ENCODE assay signal across 8 cellular contexts in the genomic region with DNA sequence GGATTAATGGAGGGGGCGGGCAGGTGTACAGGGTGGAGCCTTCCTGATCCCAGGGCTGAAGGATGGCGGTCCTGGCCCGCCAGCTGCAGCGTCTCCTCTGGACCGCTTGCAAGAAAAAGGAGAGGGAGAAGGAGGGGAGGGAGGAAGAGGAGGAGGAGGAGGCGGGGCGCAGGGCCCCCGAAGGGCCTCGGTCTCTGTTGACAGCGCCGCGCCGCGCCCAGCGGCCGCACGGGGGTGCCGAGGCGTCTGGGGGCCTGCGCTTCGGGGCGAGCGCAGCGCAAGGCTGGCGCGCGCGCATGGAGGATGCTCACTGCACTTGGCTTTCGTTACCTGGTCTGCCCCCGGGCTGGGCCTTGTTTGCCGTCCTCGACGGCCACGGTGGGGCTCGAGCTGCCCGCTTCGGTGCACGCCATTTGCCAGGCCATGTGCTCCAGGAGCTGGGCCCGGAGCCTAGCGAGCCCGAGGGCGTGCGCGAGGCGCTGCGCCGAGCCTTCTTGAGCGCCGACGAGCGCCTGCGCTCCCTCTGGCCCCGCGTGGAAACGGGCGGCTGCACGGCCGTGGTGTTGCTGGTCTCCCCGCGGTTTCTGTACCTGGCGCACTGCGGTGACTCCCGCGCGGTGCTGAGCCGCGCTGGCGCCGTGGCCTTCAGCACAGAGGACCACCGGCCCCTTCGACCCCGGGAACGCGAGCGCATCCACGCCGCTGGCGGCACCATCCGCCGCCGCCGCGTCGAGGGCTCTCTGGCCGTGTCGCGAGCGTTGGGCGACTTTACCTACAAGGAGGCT. TPM values are rescaled to one million over a fixed set of nuclear protein-coding genes. Genes with fewer than 3 reads are reported as not detected.
DNase-seq lines count a peak whose midpoint lies in the region; ATAC-seq and TF ChIP-seq lines count a peak whose summit lies in the region.

A gene with protein sequence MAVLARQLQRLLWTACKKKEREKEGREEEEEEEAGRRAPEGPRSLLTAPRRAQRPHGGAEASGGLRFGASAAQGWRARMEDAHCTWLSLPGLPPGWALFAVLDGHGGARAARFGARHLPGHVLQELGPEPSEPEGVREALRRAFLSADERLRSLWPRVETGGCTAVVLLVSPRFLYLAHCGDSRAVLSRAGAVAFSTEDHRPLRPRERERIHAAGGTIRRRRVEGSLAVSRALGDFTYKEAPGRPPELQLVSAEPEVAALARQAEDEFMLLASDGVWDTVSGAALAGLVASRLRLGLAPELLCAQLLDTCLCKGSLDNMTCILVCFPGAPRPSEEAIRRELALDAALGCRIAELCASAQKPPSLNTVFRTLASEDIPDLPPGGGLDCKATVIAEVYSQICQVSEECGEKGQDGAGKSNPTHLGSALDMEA (plus strand): TSS at position 33 of the 785 bp plus-strand sequence. CDS start 30 bp downstream, at position 63.

- no peak within 1 kb of the TSS for H3K27ac ChIP-seq in A673 (ENCODE audit: low read depth, low read length, poor library complexity, severe bottlenecking)
- H3K27ac ChIP-seq in HCT116 (ENCODE audit: low read depth, low read length) = peak within 1 kb of the TSS; percentile 30; the same call in 1 of the 2 replicates
- no peak within 1 kb of the TSS for H3K27ac ChIP-seq in subcutaneous abdominal adipose tissue (ENCODE audit: low read depth, low read length)

- H3K4me3 ChIP-seq in A673 (ENCODE audit: low read depth, low read length, poor library complexity, severe bottlenecking) = peak within 1 kb of the TSS; percentile 67
- peak within 1 kb of the TSS; percentile 37 to 64 for H3K4me3 ChIP-seq in HCT116 (replicated peaks in 1 of 2; ENCODE audit: low read depth in 1 of 2, low read length in 2 of 2)
- peak within 1 kb of the TSS; percentile 25 to 39 for H3K4me3 ChIP-seq in cardiac fibroblast (replicated peaks in 1 of 2; ENCODE audit: low read depth in 2 of 2, low read length in 2 of 2)
- peak within 1 kb of the TSS; percentile 5 to 62 (median 56) for H3K4me3 ChIP-seq in subcutaneous abdominal adipose tissue (ENCODE audit: low read depth in 1 of 5, low read length in 5 of 5)

- H3K4me1 ChIP-seq in A673 (ENCODE audit: insufficient read depth, low read length, poor library complexity, severe bottlenecking) = peaks cover 16% of the 10 kb centered on the region
- H3K4me1 ChIP-seq in HCT116 (ENCODE audit: control insufficient read depth in 1 of 2, insufficient read depth in 2 of 2, low read length in 2 of 2) = peaks cover 22 to 40% of the 10 kb centered on the region in 2 experiments
- H3K4me1 ChIP-seq in subcutaneous abdominal adipose tissue (ENCODE audit: control insufficient read depth in 5 of 5, insufficient read depth in 5 of 5, low read length in 5 of 5) = peaks cover 0 to 52% (median 35%) of the 10 kb centered on the region in 5 donors

- no peaks in the 10 kb centered on the region for H3K9me2 ChIP-seq in HCT116 (ENCODE audit: insufficient read depth)

- H3K36me3 ChIP-seq in A673 (ENCODE audit: insufficient read depth, low read length, poor library complexity, severe bottlenecking) (no peaks in the 10 kb centered on the region), HCT116 (ENCODE audit: control insufficient read depth in 1 of 2, insufficient read depth in 2 of 2, low read length in 2 of 2) (no peaks in the 10 kb centered on the region), subcutaneous abdominal adipose tissue (ENCODE audit: control insufficient read depth in 5 of 5, insufficient read depth in 5 of 5, low read length in 5 of 5) (no peaks in the 10 kb centered on the region)

- H3K9me3 Mint-ChIP-seq in memory B cell = peaks cover 2% of the 10 kb centered on the region

- H3K9me3 ChIP-seq in A673 (ENCODE audit: low read depth, low read length, poor library complexity, severe bottlenecking) (no peaks in the 10 kb centered on the region), HCT116 (ENCODE audit: control insufficient read depth in 1 of 2, insufficient read depth in 1 of 2, low read depth in 1 of 2, low read length in 2 of 2) (no peaks in the 10 kb centered on the region), subcutaneous abdominal adipose tissue (ENCODE audit: control insufficient read depth in 5 of 5, low read length in 5 of 5) (no peaks in the 10 kb centered on the region)

- H4K20me1 ChIP-seq in HCT116 (ENCODE audit: insufficient read depth) = no peaks in the 10 kb centered on the region

- H3K27me3 ChIP-seq in A673 (replicated peaks; ENCODE audit: insufficient read depth, low read depth, low read length, poor library complexity) (no peaks in the 10 kb centered on the region), HCT116 (ENCODE audit: insufficient read depth, low read length) (peaks cover 10% of the 10 kb centered on the region; the same call in 1 of the 2 replicates), subcutaneous abdominal adipose tissue (ENCODE audit: control insufficient read depth in 5 of 5, insufficient read depth in 4 of 5, low read length in 5 of 5) (peaks cover 10 to 30% (median 17%) of the 10 kb centered on the region in 5 donors)

- peak within 1 kb of the TSS; percentile 92 for H3K4me3 Mint-ChIP-seq in memory B cell

- peaks cover 6% of the 10 kb centered on the region for H3K27me3 Mint-ChIP-seq in memory B cell

- H3K4me1 Mint-ChIP-seq in memory B cell = peaks cover 40% of the 10 kb centered on the region

- H3K4me2 ChIP-seq in HCT116 (ENCODE audit: low read length) = peak within 1 kb of the TSS; percentile 94

- no peak for TF ChIP-seq RAD21 in HCT116 (IDR thresholded peaks at IDR 0.05; ENCODE audit: low read depth)

- H3K9ac ChIP-seq in HCT116 (ENCODE audit: low read length) (peak within 1 kb of the TSS; percentile 61), subcutaneous abdominal adipose tissue (ENCODE audit: low read length in 5 of 5) (no peak within 1 kb of the TSS)

- no peak for TF ChIP-seq CTCF in A673 (conservative IDR thresholded peaks at IDR 0.05; ENCODE audit: low read depth, low read length)
- TF ChIP-seq CTCF in HCT116 (IDR thresholded peaks at IDR 0.05 in 2 of 3, conservative IDR thresholded peaks at IDR 0.05 in 1 of 3; ENCODE audit: borderline replicate concordance in 1 of 3, insufficient read depth in 1 of 3, low read depth in 2 of 3, low read length in 2 of 3) = no peak
- TF ChIP-seq CTCF in cardiac fibroblast (IDR thresholded peaks at IDR 0.05; ENCODE audit: low read depth, low read length) = no peak

- no peak for TF ChIP-seq POLR2A in HCT116 (IDR thresholded peaks at IDR 0.05; ENCODE audit: borderline replicate concordance, extremely low read depth, insufficient read depth, insufficient read length)

- peaks cover 5% of the 10 kb centered on the region for H3K36me3 Mint-ChIP-seq in memory B cell

- H3K79me2 ChIP-seq in HCT116 (ENCODE audit: insufficient read depth, low read length) = no peaks in the 10 kb centered on the region

- peak; percentile 68 for DNase-seq in A673 (ENCODE audit: low spot score)
- DNase-seq in HCT116 (ENCODE audit: low read depth, low spot score) = no peak
- DNase-seq in T-helper 22 cell (ENCODE audit: low read depth) = peak; percentile 42
- DNase-seq in cardiac fibroblast (ENCODE audit: low read depth in 2 of 2) = peak in 1 of 2 donors; percentile 28
- peak; percentile 66 to 76 for DNase-seq in memory B cell (ENCODE audit: low spot score in 2 of 2)
- DNase-seq in mucosa of gallbladder (ENCODE audit: low spot score) = no peak

- CTCF ChIA-PET in A673 (lab: Charles Lee) (no interaction called here), HCT116 (lab: Charles Lee) (interaction anchor here (1.2 to 1.4 kb wide), 3 partner anchors 14 to 60 kb away, joined by 3 to 5 read pairs (median 5); no protein-coding TSS in a partner anchor)

- RAD21 ChIA-PET in HCT116 (lab: Charles Lee; ENCODE audit: low non-redundant PET in 1 of 2, low total read pairs in 2 of 2, uncharacterized antibody in 2 of 2, unreplicated experiment in 2 of 2) = no interaction called here

- POLR2A ChIA-PET in A673 (lab: Charles Lee; ENCODE audit: low non-redundant PET) (no interaction called here), HCT116 (lab: Charles Lee) (interaction anchor here (0.9 kb wide), 1 partner anchor 30 kb away, joined by 3 read pairs; no protein-coding TSS in a partner anchor)

- ATAC-seq in HCT116 = no peak
- ATAC-seq in memory B cell (ENCODE audit: low read depth) = peak; percentile 68
- no peak for ATAC-seq in HG02973 (IDR thresholded peaks at IDR 0.05; ENCODE audit: unreplicated experiment)

- BruUV-seq in A673 (replicated peaks; lab: Mats Ljungman, UMichigan) = no TSS peak
- no TSS peak for BruUV-seq in HCT116 (replicated peaks; lab: Mats Ljungman, UMichigan)

- intact Hi-C loops in A673 (cut with micrococcal nuclease; ENCODE audit: unreplicated experiment) (no loop called here), HCT116 (cut with micrococcal nuclease) (no loop called here)

- H3K27ac Mint-ChIP-seq in memory B cell = peak within 1 kb of the TSS; percentile 16

- H2AFZ ChIP-seq in HCT116 (ENCODE audit: low read depth, low read length, poor library complexity, severe bottlenecking) = peak within 1 kb of the TSS; percentile 42

TF ChIP-seq in HCT116, 20 proteins besides CTCF, POLR2A, EP300 and RAD21 (continues in another document):
- TF ChIP-seq, protein P1, sequence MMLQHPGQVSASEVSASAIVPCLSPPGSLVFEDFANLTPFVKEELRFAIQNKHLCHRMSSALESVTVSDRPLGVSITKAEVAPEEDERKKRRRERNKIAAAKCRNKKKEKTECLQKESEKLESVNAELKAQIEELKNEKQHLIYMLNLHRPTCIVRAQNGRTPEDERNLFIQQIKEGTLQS (IDR thresholded peaks at IDR 0.05) = no peak
- TF ChIP-seq EZH2 (IDR thresholded peaks at IDR 0.05) = no peak

RNA-seq across cellular contexts. Expression of the gene that starts here (rescaled TPM):
- total RNA-seq in A673 (2021) = 0.80 and 1.6 TPM in 2 replicates
- 5.2 TPM for total RNA-seq in HCT116 (2021; ENCODE audit: unreplicated experiment)
- 2.2 and 2.6 TPM in 2 replicates for polyA plus RNA-seq in HCT116 (2012)
- total RNA-seq in mucosa of gallbladder = 2.2 TPM

Comparison
In these comparisons a context has a peak if more than half of its experiments do, and no peak if none do; other contexts are left out.
1. DNase-seq: peak in A673 (single experiment), T-helper 22 cell (single experiment) and memory B cell (2 of 2); none in HCT116 (single experiment) and mucosa of gallbladder (single experiment).
2. Peak in every context shown above with its lines, with median percentiles within 50 percentile points of each other: H3K4me3 ChIP-seq.